ENCODE assay signal across 26 cellular contexts in genomic region chr1:244196890-244197289, GRCh38.
"Had no signal": no experiment of that assay in that cellular context is flagged by ENCODE, and none has a peak within 500 bp of the region (broad histone marks: within the 10 kb centered on the region; RNA-seq: fewer than 3 reads in every experiment).

No MANE protein-coding gene starts in this region.

- DNase-seq: activated B cell treated with CpG ODN at 0.5 μM for 24 hours; activated CD4-positive, alpha-beta memory T cell treated with anti-CD3 and anti-CD28 coated beads for 36 hours; activated CD4-positive, alpha-beta T cell treated with anti-CD3 and anti-CD28 coated beads for 1 hour; activated CD4-positive, alpha-beta T cell treated with anti-CD3 and anti-CD28 coated beads, Interleukin-2, amount 10 ng/mL, durations not matched to agents 24 days and 14 days; activated gamma-delta T cell; activated naive CD4-positive, alpha-beta T cell treated with anti-CD3 and anti-CD28 coated beads for 36 hours; activated T-cell treated with anti-CD3 and anti-CD28 coated beads for 4 hours; activated T-cell treated with anti-CD3 and anti-CD28 coated beads, Interleukin-2, amount 50 U/mL, for 48 hours; amygdala; MM.1S; NCI-H1105; NCI-H1436 treated with DMSO at 0.1 percent for 48 hours; NCI-H2029; NCI-H2107; NCI-H510A treated with DMSO at 0.1 percent for 48 hours; NCI-H774; NK-92 treated with Interleukin-12 subunit alpha and Interleukin-12 subunit beta, amount 100 ng/mL, for 24 hours; OCI-M1; RPMI8226 had no signal

- ATAC-seq: activated T-helper 17 cell treated with anti-CD3 and anti-CD28 coated beads, Interleukin-2, amount 50 U/mL, for 72 hours; Panc1; Right ventricle myocardium inferior had no signal

- H3K27ac Mint-ChIP-seq: activated B cell treated with CpG ODN at 0.5 μM for 24 hours; activated CD4-positive, alpha-beta memory T cell treated with anti-CD3 and anti-CD28 coated beads for 36 hours; activated CD4-positive, alpha-beta T cell treated with anti-CD3 and anti-CD28 coated beads, Interleukin-2, amount 10 ng/mL, durations not matched to agents 24 days and 14 days; activated naive CD4-positive, alpha-beta T cell treated with anti-CD3 and anti-CD28 coated beads for 36 hours; activated naive CD8-positive, alpha-beta T cell; activated T-helper 17 cell treated with anti-CD3 and anti-CD28 coated beads, Interleukin-2, amount 50 U/mL, for 72 hours; T-helper 1 cell treated with Interleukin-12 subunit alpha and Interleukin-12 subunit beta and Interleukin-4 antibody, amounts not matched to agents 30 μg/mL and 1 μg/mL, for 36 hours had no signal

- H3K4me3 Mint-ChIP-seq: activated B cell treated with CpG ODN at 0.5 μM for 24 hours; activated CD4-positive, alpha-beta memory T cell treated with anti-CD3 and anti-CD28 coated beads for 36 hours; activated CD4-positive, alpha-beta T cell treated with anti-CD3 and anti-CD28 coated beads, Interleukin-2, amount 10 ng/mL, durations not matched to agents 24 days and 14 days; activated naive CD4-positive, alpha-beta T cell treated with anti-CD3 and anti-CD28 coated beads for 36 hours; activated naive CD8-positive, alpha-beta T cell; activated T-helper 17 cell treated with anti-CD3 and anti-CD28 coated beads, Interleukin-2, amount 50 U/mL, for 72 hours; brain; central memory CD8-positive, alpha-beta T cell; T-helper 1 cell treated with Interleukin-12 subunit alpha and Interleukin-12 subunit beta and Interleukin-4 antibody, amounts not matched to agents 30 μg/mL and 1 μg/mL, for 36 hours had no signal

- H3K27me3 Mint-ChIP-seq: activated B cell treated with CpG ODN at 0.5 μM for 24 hours; activated CD4-positive, alpha-beta T cell treated with anti-CD3 and anti-CD28 coated beads, Interleukin-2, amount 10 ng/mL, durations not matched to agents 24 days and 14 days; activated naive CD8-positive, alpha-beta T cell; activated T-helper 17 cell treated with anti-CD3 and anti-CD28 coated beads, Interleukin-2, amount 50 U/mL, for 72 hours had no signal

- H3K9me3 Mint-ChIP-seq: activated B cell treated with CpG ODN at 0.5 μM for 24 hours; activated CD4-positive, alpha-beta memory T cell treated with anti-CD3 and anti-CD28 coated beads for 36 hours; activated CD4-positive, alpha-beta T cell treated with anti-CD3 and anti-CD28 coated beads, Interleukin-2, amount 10 ng/mL, durations not matched to agents 24 days and 14 days; activated naive CD4-positive, alpha-beta T cell treated with anti-CD3 and anti-CD28 coated beads for 36 hours; activated T-helper 17 cell treated with anti-CD3 and anti-CD28 coated beads, Interleukin-2, amount 50 U/mL, for 72 hours; central memory CD8-positive, alpha-beta T cell; T-helper 1 cell treated with Interleukin-12 subunit alpha and Interleukin-12 subunit beta and Interleukin-4 antibody, amounts not matched to agents 30 μg/mL and 1 μg/mL, for 36 hours had no signal

- H3K36me3 Mint-ChIP-seq: activated CD4-positive, alpha-beta memory T cell treated with anti-CD3 and anti-CD28 coated beads for 36 hours; activated naive CD8-positive, alpha-beta T cell; brain had no signal

- H3K4me1 Mint-ChIP-seq: activated B cell treated with CpG ODN at 0.5 μM for 24 hours; activated CD4-positive, alpha-beta T cell treated with anti-CD3 and anti-CD28 coated beads, Interleukin-2, amount 10 ng/mL, durations not matched to agents 24 days and 14 days; activated T-helper 17 cell treated with anti-CD3 and anti-CD28 coated beads, Interleukin-2, amount 50 U/mL, for 72 hours; central memory CD8-positive, alpha-beta T cell had no signal
